ENCODE assay signal across 9 cellular contexts in genomic region chr3:184157206-184157605, GRCh38. TPM values are rescaled to one million over a fixed set of nuclear protein-coding genes. Genes with fewer than 3 reads are reported as not detected.
DNase-seq lines count a peak whose midpoint lies in the region; ATAC-seq, FAIRE-seq and TF ChIP-seq lines count a peak whose summit lies in the region.
"Had no signal": no experiment of that assay in that cellular context is flagged by ENCODE, and none has a peak within 500 bp of the region (broad histone marks: within the 10 kb centered on the region; RNA-seq: fewer than 3 reads in every experiment).

No MANE protein-coding gene starts in this region.

- H3K27ac ChIP-seq in K562 (ENCODE audit: extremely low read depth, low read depth, low read length), result peak overlapping the region; percentile 88
- H3K27ac ChIP-seq in lower lobe of right lung, result peak overlapping the region; percentile 88
- H3K27ac ChIP-seq in upper lobe of left lung, result peak overlapping the region; percentile 82 to 93 (median 92)

- peak overlapping the region; percentile 97 for H3K4me3 Mint-ChIP-seq in activated naive CD4-positive, alpha-beta T cell treated with anti-CD3 and anti-CD28 coated beads, Interleukin-2, amount 50 U/mL, for 24 hours

- peak overlapping the region; percentile 78 to 98; a peak in 3 of 4 replicates for H3K9ac ChIP-seq in K562 (ENCODE audit: insufficient read depth in 1 of 2, low read depth in 2 of 2, low read length in 2 of 2)

- peaks cover 9% of the 10 kb centered on the region; the same call in 1 of the 3 replicates for H3K36me3 ChIP-seq in K562 (ENCODE audit: control insufficient read depth, insufficient read depth, low read length)
- peaks cover 7% of the 10 kb centered on the region for H3K36me3 ChIP-seq in lower lobe of right lung
- H3K36me3 ChIP-seq in upper lobe of left lung, result peaks cover 0 to 4% (median 0%) of the 10 kb centered on the region in 4 donors

- POLR2A ChIA-PET in K562 (lab: Yijun Ruan, JAX), result interaction anchor here (0.7 to 4.2 kb wide), 6 partner anchors 11 to 35 kb away, joined by 3 to 27 read pairs (median 4); no protein-coding TSS in a partner anchor

- TF ChIP-seq EP300 in K562 (IDR thresholded peaks at IDR 0.05; ENCODE audit: low read length) (no peak), upper lobe of left lung (IDR thresholded peaks at IDR 0.05) (no peak)

- ATAC-seq in K562 (peak; percentile 32), lower lobe of right lung (no peak), upper lobe of left lung (ENCODE audit: low FRiP score in 2 of 2) (no peak)

- intact Hi-C loops in K562 (cut with micrococcal nuclease) (no loop called here), lower lobe of right lung (cut with DNase I) (no loop called here)

- TF ChIP-seq RAD21 in K562 (CRISPR knock-in tag; conservative IDR thresholded peaks at IDR 0.05 in 1 of 2, IDR thresholded peaks at IDR 0.05 in 1 of 2), result no peak

- peak overlapping the region; percentile 71 for H3K4me3 ChIP-seq in K562
- H3K4me3 ChIP-seq in lower lobe of right lung, result peak overlapping the region; percentile 97
- H3K4me3 ChIP-seq in upper lobe of left lung, result peak overlapping the region; percentile 14 to 98 (median 92)

- TF ChIP-seq POLR2A in K562 (conservative IDR thresholded peaks at IDR 0.05) (no peak), upper lobe of left lung (IDR thresholded peaks at IDR 0.05) (no peak)

- H3K27me3 Mint-ChIP-seq in activated naive CD4-positive, alpha-beta T cell treated with anti-CD3 and anti-CD28 coated beads, Interleukin-2, amount 50 U/mL, for 24 hours, result no peaks in the 10 kb centered on the region

- H2AFZ ChIP-seq in K562 (ENCODE audit: low read depth, low read length), result no peak overlapping the region

- in situ Hi-C loops in K562 (cut with MboI), result no loop called here

- H3K4me1 ChIP-seq in K562 (replicated peaks in 1 of 2; ENCODE audit: control insufficient read depth in 2 of 2, insufficient read depth in 2 of 2, low read length in 2 of 2) (peaks cover 29 to 30% of the 10 kb centered on the region in 2 experiments; a peak in 4 of 5 replicates), lower lobe of right lung (peaks cover 66% of the 10 kb centered on the region), upper lobe of left lung (peaks cover 43 to 65% (median 55%) of the 10 kb centered on the region in 4 donors)

- CTCF ChIA-PET in K562 (lab: Yijun Ruan, JAX; ENCODE audit: low intra/inter-chr PET ratio), result no interaction called here

- H3K9me3 ChIP-seq in K562 (replicated peaks; ENCODE audit: control insufficient read depth, insufficient read depth, low read depth, low read length) (no peaks in the 10 kb centered on the region), lower lobe of right lung (no peaks in the 10 kb centered on the region), upper lobe of left lung (no peaks in the 10 kb centered on the region)

- no peaks in the 10 kb centered on the region; the same call in 1 of the 2 replicates for H4K20me1 ChIP-seq in K562 (replicated peaks; ENCODE audit: control insufficient read depth, insufficient read depth, low read length)

- no peaks in the 10 kb centered on the region for H3K9me3 Mint-ChIP-seq in activated naive CD4-positive, alpha-beta T cell treated with anti-CD3 and anti-CD28 coated beads, Interleukin-2, amount 50 U/mL, for 24 hours

- peaks cover 54% of the 10 kb centered on the region for H3K79me2 ChIP-seq in K562 (ENCODE audit: control insufficient read depth, insufficient read depth, low read length)

- H3K27me3 ChIP-seq in K562 (ENCODE audit: control insufficient read depth in 2 of 2, insufficient read depth in 2 of 2, low read length in 2 of 2) (no peaks in the 10 kb centered on the region), lower lobe of right lung (ENCODE audit: low read depth) (no peaks in the 10 kb centered on the region), upper lobe of left lung (no peaks in the 10 kb centered on the region)

- H3K27ac Mint-ChIP-seq in activated naive CD4-positive, alpha-beta T cell treated with anti-CD3 and anti-CD28 coated beads, Interleukin-2, amount 50 U/mL, for 24 hours, result peak overlapping the region; percentile 19

- H3K36me3 Mint-ChIP-seq in activated naive CD4-positive, alpha-beta T cell treated with anti-CD3 and anti-CD28 coated beads, Interleukin-2, amount 50 U/mL, for 24 hours, result no peaks in the 10 kb centered on the region

- FAIRE-seq in K562 (lab: Jason Lieb, UNC), result peak; percentile 74

- no peak for DNase-seq in activated naive CD4-positive, alpha-beta T cell treated with anti-CD3 and anti-CD28 coated beads, Interleukin-2, amount 50 U/mL, for 16 hours
- DNase-seq in K562 (ENCODE audit: extremely low read depth in 1 of 4, low spot score in 3 of 4), result peak; percentile 44 to 70 (median 52)
- no peak for DNase-seq in lower lobe of right lung
- DNase-seq in upper lobe of left lung, result no peak
- no peak for DNase-seq in DMS153 (lab: John Stamatoyannopoulos, UW)
- no peak for DNase-seq in dermis blood vessel endothelial cell
- DNase-seq in A172 (ENCODE audit: low spot score), result no peak
- DNase-seq: GF-D8 had no signal

- H3K9me1 ChIP-seq in K562 (ENCODE audit: control insufficient read depth, insufficient read depth, low read length), result no peaks in the 10 kb centered on the region

- BruUV-seq in K562 (replicated peaks; lab: Mats Ljungman, UMichigan), result TSS peak; percentile 48

- H3K4me1 Mint-ChIP-seq in activated naive CD4-positive, alpha-beta T cell treated with anti-CD3 and anti-CD28 coated beads, Interleukin-2, amount 50 U/mL, for 24 hours, result peaks cover 30% of the 10 kb centered on the region

- H3K4me2 ChIP-seq in K562 (ENCODE audit: insufficient read depth, low read length), result peak overlapping the region; percentile 95

- no peak for TF ChIP-seq CTCF in K562 (IDR thresholded peaks at IDR 0.05 in 2 of 3, conservative IDR thresholded peaks at IDR 0.05 in 1 of 3; ENCODE audit: insufficient read depth in 2 of 3, low read depth in 1 of 3, low read length in 3 of 3)
- no peak for TF ChIP-seq CTCF in lower lobe of right lung (IDR thresholded peaks at IDR 0.05)
- TF ChIP-seq CTCF in upper lobe of left lung (IDR thresholded peaks at IDR 0.05), result no peak

RNA-seq across cellular contexts. Expression of gene DVL3, which starts 2.0 kb away (rescaled TPM):
- total RNA-seq in K562 (2011; cell fraction: chromatin; rRNA removed; ENCODE audit: low replicate concordance), result 88.9 and 157 TPM in 2 replicates
- total RNA-seq in K562 (2011; cell fraction: nucleolus; rRNA removed), result 73.2 and 83.2 TPM in 2 replicates
- total RNA-seq in K562 (2011; cell fraction: nucleoplasm; rRNA removed), result 65.6 and 69.9 TPM in 2 replicates
- 25.7 and 26.5 TPM in 2 replicates for total RNA-seq in K562 (2014; rRNA removed)
- total RNA-seq in K562 (2014; rRNA removed; fragmentation: Illumina TruSeq; extraction: Trizol), result 8.7 and 9.8 TPM in 2 replicates
- 16.0 and 17.2 TPM in 2 replicates for total RNA-seq in K562 (2015; rRNA removed; fragmentation: Illumina TruSeq; extraction: Trizol)
- 54.4 and 57.9 TPM in 2 replicates for total RNA-seq in K562 (2021)
- 20.1 and 28.7 TPM in 2 replicates for polyA plus RNA-seq in K562 (2011; rRNA removed)
- 24.9 and 26.6 TPM in 2 replicates for polyA plus RNA-seq in K562 (2011; cell fraction: cytosol; rRNA removed)
- 70.4 and 103 TPM in 2 replicates for polyA plus RNA-seq in K562 (2011; cell fraction: nucleus; rRNA removed)
- 39.3 and 52.8 TPM in 2 replicates for polyA plus RNA-seq in K562 (2012)
- 44.3 and 44.8 TPM in 2 replicates for polyA plus RNA-seq in K562 (2014; fragmentation: Illumina TruSeq; extraction: Trizol)
- polyA plus RNA-seq in K562 (2014; fragmentation: Nextera tagmentation; extraction: Ambion mirVana), result 1 to 10 TPM; 3.1 to 5.4 TPM
- 42.8 and 46.6 TPM in 2 replicates for polyA plus RNA-seq in K562 (2014; rRNA removed)
- polyA minus RNA-seq in K562 (2011; rRNA and poly(A)+ RNA removed), result 14.5 and 16.5 TPM in 2 replicates
- 29.0 and 36.2 TPM in 2 replicates for polyA minus RNA-seq in K562 (2011; cell fraction: cytosol; rRNA and poly(A)+ RNA removed)
- 20.6 and 36.3 TPM in 2 replicates for polyA minus RNA-seq in K562 (2011; cell fraction: nucleus; rRNA and poly(A)+ RNA removed)
- total RNA-seq in lower lobe of right lung, result 55.1 TPM
- 100 to 1,000 TPM in 1 of 6 donors, 10 to 100 TPM in 5; 36.5 to 106 (median 62.8) TPM for total RNA-seq in upper lobe of left lung
- total RNA-seq in dermis blood vessel endothelial cell, result 33.5 and 36.9 TPM in 2 replicates
- 36.2 and 38.3 TPM in 2 replicates for total RNA-seq in A172 (2014; rRNA removed; shearing (Covaris generic))

RNA-seq across cellular contexts. Expression of gene AP2M1, which starts 17.4 kb away (rescaled TPM):
- 357 and 707 TPM in 2 replicates for total RNA-seq in K562 (2011; cell fraction: chromatin; rRNA removed; ENCODE audit: low replicate concordance)
- 352 and 411 TPM in 2 replicates for total RNA-seq in K562 (2011; cell fraction: nucleolus; rRNA removed)
- 363 and 369 TPM in 2 replicates for total RNA-seq in K562 (2011; cell fraction: nucleoplasm; rRNA removed)
- total RNA-seq in K562 (2014; rRNA removed) (282 and 320 TPM in 2 replicates), K562 (2014; rRNA removed; fragmentation: Illumina TruSeq; extraction: Trizol) (277 and 296 TPM in 2 replicates), K562 (2015; rRNA removed; fragmentation: Illumina TruSeq; extraction: Trizol) (247 and 250 TPM in 2 replicates), K562 (2021) (367 and 385 TPM in 2 replicates), lower lobe of right lung (241 TPM), upper lobe of left lung (100 to 1,000 TPM; 132 to 280 (median 198) TPM), dermis blood vessel endothelial cell (419 and 557 TPM in 2 replicates)
- polyA plus RNA-seq in K562 (2011; rRNA removed) (505 and 704 TPM in 2 replicates), K562 (2014; fragmentation: Illumina TruSeq; extraction: Trizol) (400 and 440 TPM in 2 replicates), K562 (2014; fragmentation: Nextera tagmentation; extraction: Ambion mirVana) (100 to 1,000 TPM; 118 to 252 TPM), K562 (2014; rRNA removed) (275 and 325 TPM in 2 replicates)
- polyA plus RNA-seq in K562 (2011; cell fraction: cytosol; rRNA removed), result 307 and 406 TPM in 2 replicates
- polyA plus RNA-seq in K562 (2011; cell fraction: nucleus; rRNA removed), result 576 and 635 TPM in 2 replicates
- polyA plus RNA-seq in K562 (2012), result 764 and 803 TPM in 2 replicates
- polyA minus RNA-seq in K562 (2011; rRNA and poly(A)+ RNA removed), result 381 and 396 TPM in 2 replicates
- 150 and 169 TPM in 2 replicates for polyA minus RNA-seq in K562 (2011; cell fraction: cytosol; rRNA and poly(A)+ RNA removed)
- polyA minus RNA-seq in K562 (2011; cell fraction: nucleus; rRNA and poly(A)+ RNA removed), result 111 and 158 TPM in 2 replicates
- 717 and 879 TPM in 2 replicates for total RNA-seq in A172 (2014; rRNA removed; shearing (Covaris generic))

RNA-seq across cellular contexts. Expression of gene EIF2B5, which starts 22.0 kb away (rescaled TPM):
- 169 and 262 TPM in 2 replicates for total RNA-seq in K562 (2011; cell fraction: chromatin; rRNA removed; ENCODE audit: low replicate concordance)
- 136 and 137 TPM in 2 replicates for total RNA-seq in K562 (2011; cell fraction: nucleolus; rRNA removed)
- 121 and 132 TPM in 2 replicates for total RNA-seq in K562 (2011; cell fraction: nucleoplasm; rRNA removed)
- 66.4 and 91.1 TPM in 2 replicates for total RNA-seq in K562 (2014; rRNA removed)
- total RNA-seq in K562 (2014; rRNA removed; fragmentation: Illumina TruSeq; extraction: Trizol), result 70.4 and 70.8 TPM in 2 replicates
- 71.8 and 74.0 TPM in 2 replicates for total RNA-seq in K562 (2015; rRNA removed; fragmentation: Illumina TruSeq; extraction: Trizol)
- 62.9 and 67.5 TPM in 2 replicates for total RNA-seq in K562 (2021)
- polyA plus RNA-seq in K562 (2011; rRNA removed), result 76.8 and 87.2 TPM in 2 replicates
- 59.9 and 66.1 TPM in 2 replicates for polyA plus RNA-seq in K562 (2011; cell fraction: cytosol; rRNA removed)
- 209 and 258 TPM in 2 replicates for polyA plus RNA-seq in K562 (2011; cell fraction: nucleus; rRNA removed)
- polyA plus RNA-seq in K562 (2012), result 55.0 and 58.2 TPM in 2 replicates
- 70.9 and 75.5 TPM in 2 replicates for polyA plus RNA-seq in K562 (2014; fragmentation: Illumina TruSeq; extraction: Trizol)
- polyA plus RNA-seq in K562 (2014; fragmentation: Nextera tagmentation; extraction: Ambion mirVana), result 10 to 100 TPM; 19.1 to 31.8 TPM
- 92.4 and 95.6 TPM in 2 replicates for polyA plus RNA-seq in K562 (2014; rRNA removed)
- 70.4 and 76.8 TPM in 2 replicates for polyA minus RNA-seq in K562 (2011; rRNA and poly(A)+ RNA removed)
- polyA minus RNA-seq in K562 (2011; cell fraction: cytosol; rRNA and poly(A)+ RNA removed), result 21.8 and 27.8 TPM in 2 replicates
- polyA minus RNA-seq in K562 (2011; cell fraction: nucleus; rRNA and poly(A)+ RNA removed), result 59.4 and 76.5 TPM in 2 replicates
- total RNA-seq in lower lobe of right lung, result 41.9 TPM
- 10 to 100 TPM; 31.4 to 37.6 (median 34.2) TPM for total RNA-seq in upper lobe of left lung
- 43.7 and 44.2 TPM in 2 replicates for total RNA-seq in dermis blood vessel endothelial cell
- total RNA-seq in A172 (2014; rRNA removed; shearing (Covaris generic)), result 37.4 and 42.6 TPM in 2 replicates

RNA-seq across cellular contexts. Expression of gene ABCF3, which starts 28.8 kb away (rescaled TPM):
- 203 and 374 TPM in 2 replicates for total RNA-seq in K562 (2011; cell fraction: chromatin; rRNA removed; ENCODE audit: low replicate concordance)
- total RNA-seq in K562 (2011; cell fraction: nucleolus; rRNA removed), result 204 and 235 TPM in 2 replicates
- total RNA-seq in K562 (2011; cell fraction: nucleoplasm; rRNA removed), result 155 and 178 TPM in 2 replicates
- total RNA-seq in K562 (2014; rRNA removed), result 47.1 and 54.2 TPM in 2 replicates
- 17.6 and 20.0 TPM in 2 replicates for total RNA-seq in K562 (2014; rRNA removed; fragmentation: Illumina TruSeq; extraction: Trizol)
- 33.6 and 37.7 TPM in 2 replicates for total RNA-seq in K562 (2015; rRNA removed; fragmentation: Illumina TruSeq; extraction: Trizol)
- 61.9 and 77.9 TPM in 2 replicates for total RNA-seq in K562 (2021)
- 45.1 and 59.3 TPM in 2 replicates for polyA plus RNA-seq in K562 (2011; rRNA removed)
- 54.7 and 103 TPM in 2 replicates for polyA plus RNA-seq in K562 (2011; cell fraction: cytosol; rRNA removed)
- polyA plus RNA-seq in K562 (2011; cell fraction: nucleus; rRNA removed), result 298 and 363 TPM in 2 replicates
- polyA plus RNA-seq in K562 (2012), result 47.0 and 54.1 TPM in 2 replicates
- 51.0 and 57.1 TPM in 2 replicates for polyA plus RNA-seq in K562 (2014; fragmentation: Illumina TruSeq; extraction: Trizol)
- polyA plus RNA-seq in K562 (2014; fragmentation: Nextera tagmentation; extraction: Ambion mirVana), result 10 to 100 TPM in 1 of 2 experiments, 1 to 10 TPM in 1; 6.7 to 23.7 TPM
- 65.0 and 68.5 TPM in 2 replicates for polyA plus RNA-seq in K562 (2014; rRNA removed)
- 45.4 and 50.7 TPM in 2 replicates for polyA minus RNA-seq in K562 (2011; rRNA and poly(A)+ RNA removed)
- 31.0 and 41.5 TPM in 2 replicates for polyA minus RNA-seq in K562 (2011; cell fraction: cytosol; rRNA and poly(A)+ RNA removed)
- polyA minus RNA-seq in K562 (2011; cell fraction: nucleus; rRNA and poly(A)+ RNA removed), result 96.3 and 137 TPM in 2 replicates
- total RNA-seq in lower lobe of right lung, result 60.7 TPM
- 100 to 1,000 TPM in 1 of 6 donors, 10 to 100 TPM in 5; 52.6 to 184 (median 73.1) TPM for total RNA-seq in upper lobe of left lung
- total RNA-seq in dermis blood vessel endothelial cell, result 44.5 and 58.4 TPM in 2 replicates
- 32.3 and 46.9 TPM in 2 replicates for total RNA-seq in A172 (2014; rRNA removed; shearing (Covaris generic))

Comparison
In these comparisons a context has a peak if more than half of its experiments do, and no peak if none do; other contexts are left out.
1. DNase-seq: peak in K562 (4 of 4); none in activated naive CD4-positive, alpha-beta T cell treated with anti-CD3 and anti-CD28 coated beads, Interleukin-2, amount 50 U/mL, for 16 hours (single experiment), lower lobe of right lung (single experiment), upper lobe of left lung (0 of 2), DMS153 (single experiment), dermis blood vessel endothelial cell (single experiment) and A172 (single experiment).
2. Peak in every context shown above with its lines, with median percentiles within 50 percentile points of each other: H3K27ac ChIP-seq and H3K4me3 ChIP-seq.